In genomic region chr6:5671162-5671561, GRCh38 we compare ENCODE assay signal across 8 cellular contexts.
DNase-seq lines count a peak whose midpoint lies in the region; ATAC-seq and TF ChIP-seq lines count a peak whose summit lies in the region.

No MANE protein-coding gene starts in this region.

- TF ChIP-seq CTCF in Loucy (conservative IDR thresholded peaks at IDR 0.05; ENCODE audit: low read length): no peak

- no peaks in the 10 kb centered on the region for H3F3A ChIP-seq in Loucy (ENCODE audit: low read depth)

- no peak for TF ChIP-seq POLR2A in GM18505 (IDR thresholded peaks at IDR 0.05; ENCODE audit: borderline replicate concordance, extremely low read depth, insufficient read depth, insufficient read length)

- no peaks in the 10 kb centered on the region for H4K20me1 ChIP-seq in Loucy (ENCODE audit: insufficient read depth, low read length, poor library complexity, severe bottlenecking)

- no peaks in the 10 kb centered on the region for H3K27me3 ChIP-seq in Loucy (ENCODE audit: insufficient read depth, low read length, poor library complexity, severe bottlenecking)

- no peaks in the 10 kb centered on the region for H3K36me3 Mint-ChIP-seq in activated naive CD8-positive, alpha-beta T cell treated with anti-CD3 and anti-CD28 coated beads, Interleukin-2, amount 50 U/mL, for 24 hours (ENCODE audit: low read depth)
- H3K36me3 Mint-ChIP-seq in memory B cell: no peaks in the 10 kb centered on the region

- no peaks in the 10 kb centered on the region for H3K36me3 ChIP-seq in Loucy (ENCODE audit: insufficient read depth, low read length)

- H3K4me1 Mint-ChIP-seq in activated naive CD8-positive, alpha-beta T cell treated with anti-CD3 and anti-CD28 coated beads, Interleukin-2, amount 50 U/mL, for 24 hours: peaks cover 48% of the 10 kb centered on the region
- peaks cover 12% of the 10 kb centered on the region for H3K4me1 Mint-ChIP-seq in memory B cell

- no peaks in the 10 kb centered on the region for H3K79me2 ChIP-seq in Loucy (ENCODE audit: insufficient read depth, low read length)

- no peaks in the 10 kb centered on the region for H3K9me3 ChIP-seq in Loucy (ENCODE audit: insufficient read depth, low read depth, low read length)

- H3K4me1 ChIP-seq in Loucy (ENCODE audit: insufficient read depth, low read length, poor library complexity, severe bottlenecking): peaks cover 18% of the 10 kb centered on the region

- no peak overlapping the region for H3K9ac ChIP-seq in Loucy (ENCODE audit: low read depth, low read length, poor library complexity, severe bottlenecking)

- H3K27ac Mint-ChIP-seq in activated naive CD8-positive, alpha-beta T cell treated with anti-CD3 and anti-CD28 coated beads, Interleukin-2, amount 50 U/mL, for 24 hours: peak overlapping the region; percentile 71
- H3K27ac Mint-ChIP-seq in memory B cell: peak overlapping the region; percentile 83

- DNase-seq in activated naive CD8-positive, alpha-beta T cell treated with anti-CD3 and anti-CD28 coated beads, Interleukin-2, amount 50 U/mL, for 24 hours: no peak
- DNase-seq in memory B cell (ENCODE audit: low spot score in 2 of 2) (no peak), DMS 273 treated with DMSO at 0.1 percent for 48 hours (lab: John Stamatoyannopoulos, UW) (no peak), NCI-H2227 treated with DMSO at 0.1 percent for 48 hours (lab: John Stamatoyannopoulos, UW) (no peak), activated gamma-delta T cell (lab: John Stamatoyannopoulos, UW) (no peak)

- H3K9me2 ChIP-seq in Loucy (replicated peaks; ENCODE audit: low read depth, low read length): no peaks in the 10 kb centered on the region

- H3K4me3 ChIP-seq in Loucy (ENCODE audit: low read length, poor library complexity, severe bottlenecking): no peak overlapping the region

- H3K4me2 ChIP-seq in Loucy (ENCODE audit: low read depth, low read length, poor library complexity, severe bottlenecking): peak overlapping the region; percentile 19

- no peaks in the 10 kb centered on the region for H3K27me3 Mint-ChIP-seq in activated naive CD8-positive, alpha-beta T cell treated with anti-CD3 and anti-CD28 coated beads, Interleukin-2, amount 50 U/mL, for 24 hours
- no peaks in the 10 kb centered on the region for H3K27me3 Mint-ChIP-seq in memory B cell

- peak overlapping the region; percentile 35 for H3K4me3 Mint-ChIP-seq in activated naive CD8-positive, alpha-beta T cell treated with anti-CD3 and anti-CD28 coated beads, Interleukin-2, amount 50 U/mL, for 24 hours
- no peak overlapping the region for H3K4me3 Mint-ChIP-seq in memory B cell

- ATAC-seq in GM18508 (IDR thresholded peaks at IDR 0.05; ENCODE audit: insufficient read depth, unreplicated experiment) (peak; percentile 72), memory B cell (ENCODE audit: low read depth) (peak; percentile 82), GM18505 (IDR thresholded peaks at IDR 0.05; ENCODE audit: unreplicated experiment) (no peak)
- ATAC-seq in activated naive CD8-positive, alpha-beta T cell treated with anti-CD3 and anti-CD28 coated beads, Interleukin-2, amount 50 U/mL, for 24 hours: peak; percentile 92

- H3K9me3 Mint-ChIP-seq in activated naive CD8-positive, alpha-beta T cell treated with anti-CD3 and anti-CD28 coated beads, Interleukin-2, amount 50 U/mL, for 24 hours: no peaks in the 10 kb centered on the region
- H3K9me3 Mint-ChIP-seq in memory B cell: no peaks in the 10 kb centered on the region

- H2AFZ ChIP-seq in Loucy (ENCODE audit: low read length): 0 out of 2 replicates have a peak overlapping the region, but pooled peaks have one; percentile 12
